Comparison of ENCODE assay signal across 2 cellular contexts in the genomic region with DNA sequence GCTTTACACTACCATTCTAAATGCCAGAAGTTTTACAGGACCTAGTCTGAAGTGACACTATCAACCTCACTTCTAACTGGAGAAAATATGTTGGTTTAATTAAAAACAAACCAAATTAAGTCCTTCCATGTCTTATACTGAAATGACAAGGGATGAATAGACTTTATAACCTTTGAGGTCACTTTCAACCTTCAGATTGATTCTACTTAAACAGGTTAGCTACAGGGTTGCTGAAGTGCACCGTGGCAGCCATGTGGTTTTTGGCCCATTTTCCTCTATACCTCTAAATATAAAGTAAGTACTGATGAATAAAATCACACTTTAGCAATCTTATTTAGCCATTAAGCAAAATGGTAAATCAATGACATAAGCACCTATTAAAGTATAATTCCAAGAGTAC.
TF ChIP-seq lines count a peak whose summit lies in the region.

No MANE protein-coding gene starts in this region.

TF ChIP-seq in A549, 52 proteins besides CTCF, POLR2A, EP300 and RAD21:
- TF ChIP-seq, protein P1, sequence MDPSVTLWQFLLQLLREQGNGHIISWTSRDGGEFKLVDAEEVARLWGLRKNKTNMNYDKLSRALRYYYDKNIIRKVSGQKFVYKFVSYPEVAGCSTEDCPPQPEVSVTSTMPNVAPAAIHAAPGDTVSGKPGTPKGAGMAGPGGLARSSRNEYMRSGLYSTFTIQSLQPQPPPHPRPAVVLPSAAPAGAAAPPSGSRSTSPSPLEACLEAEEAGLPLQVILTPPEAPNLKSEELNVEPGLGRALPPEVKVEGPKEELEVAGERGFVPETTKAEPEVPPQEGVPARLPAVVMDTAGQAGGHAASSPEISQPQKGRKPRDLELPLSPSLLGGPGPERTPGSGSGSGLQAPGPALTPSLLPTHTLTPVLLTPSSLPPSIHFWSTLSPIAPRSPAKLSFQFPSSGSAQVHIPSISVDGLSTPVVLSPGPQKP (IDR thresholded peaks at IDR 0.05; ENCODE audit: low read depth, low read length) = no peak
- TF ChIP-seq ZSCAN20 (CRISPR knock-in tag; IDR thresholded peaks at IDR 0.05) = peak; percentile 30; the same call in 1 of the 2 replicates
- no peak for TF ChIP-seq CBX2 (IDR thresholded peaks at IDR 0.05; ENCODE audit: borderline replicate concordance, low read depth)
- no peak for TF ChIP-seq MAX (IDR thresholded peaks at IDR 0.05)
TF ChIP-seq in A549: peak in this region for 1.

TF ChIP-seq in IMR-90, 13 proteins besides CTCF, POLR2A, EP300 and RAD21 (continued from another document):
- TF ChIP-seq MAZ (IDR thresholded peaks at IDR 0.05; ENCODE audit: borderline replicate concordance, low read depth, low read length) (no peak), FOS (IDR thresholded peaks at IDR 0.05; ENCODE audit: low read depth, low read length) (no peak), RFX5 (IDR thresholded peaks at IDR 0.05; ENCODE audit: low read depth, low read length) (no peak), MXI1 (IDR thresholded peaks at IDR 0.05; ENCODE audit: borderline replicate concordance, low read depth, low read length) (no peak)
- TF ChIP-seq, protein P1 (IDR thresholded peaks at IDR 0.05; ENCODE audit: borderline replicate concordance, low read depth, low read length) = no peak
- TF ChIP-seq, protein P2, sequence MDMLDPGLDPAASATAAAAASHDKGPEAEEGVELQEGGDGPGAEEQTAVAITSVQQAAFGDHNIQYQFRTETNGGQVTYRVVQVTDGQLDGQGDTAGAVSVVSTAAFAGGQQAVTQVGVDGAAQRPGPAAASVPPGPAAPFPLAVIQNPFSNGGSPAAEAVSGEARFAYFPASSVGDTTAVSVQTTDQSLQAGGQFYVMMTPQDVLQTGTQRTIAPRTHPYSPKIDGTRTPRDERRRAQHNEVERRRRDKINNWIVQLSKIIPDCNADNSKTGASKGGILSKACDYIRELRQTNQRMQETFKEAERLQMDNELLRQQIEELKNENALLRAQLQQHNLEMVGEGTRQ (IDR thresholded peaks at IDR 0.05; ENCODE audit: low read depth, low read length) = no peak
TF ChIP-seq in IMR-90: peak in this region for 0.
